ENCODE assay signal across 8 cellular contexts in the genomic region with DNA sequence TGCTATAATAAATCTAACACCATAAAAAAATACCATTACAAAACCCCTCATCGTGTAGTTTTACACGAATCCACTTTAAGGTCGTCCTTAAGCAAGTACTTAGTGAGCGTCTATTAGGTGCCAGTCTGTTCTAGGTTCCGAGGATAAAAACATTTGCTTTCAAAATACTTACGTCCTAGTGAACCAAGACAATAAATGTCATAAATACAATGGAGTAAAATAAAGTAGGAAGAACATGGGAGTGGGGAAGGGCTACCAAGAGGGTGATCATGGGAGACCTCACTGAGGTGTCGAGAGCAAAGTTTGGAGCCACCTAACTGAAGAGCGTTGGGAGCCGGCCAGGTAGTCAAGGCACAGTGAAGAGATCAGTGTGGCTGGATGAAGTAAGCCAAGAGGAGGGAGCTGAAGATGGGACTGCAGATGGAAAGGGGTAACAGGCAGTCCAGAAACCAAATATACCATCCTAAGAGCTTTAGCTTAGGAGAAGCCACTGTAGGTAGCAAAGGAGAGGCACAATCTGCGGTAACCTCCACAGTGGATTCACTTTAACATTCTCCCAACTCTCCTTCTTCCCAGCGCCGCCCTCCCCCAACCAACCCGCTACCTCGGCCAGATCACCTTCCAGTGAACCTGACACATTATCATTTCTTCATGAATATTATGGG. TPM values are rescaled to one million over a fixed set of nuclear protein-coding genes. Genes with fewer than 3 reads are reported as not detected.
DNase-seq lines count a peak whose midpoint lies in the region; ATAC-seq and TF ChIP-seq lines count a peak whose summit lies in the region.

No MANE protein-coding gene starts in this region.

- CTCF ChIA-PET in BJ (lab: Yijun Ruan, JAX) = interaction anchor here (1.2 kb wide), 1 partner anchor 9 kb away, joined by 3 read pairs; no protein-coding TSS in a partner anchor

- no peaks in the 10 kb centered on the region for H3K36me3 ChIP-seq in BJ (ENCODE audit: control insufficient read depth, insufficient read depth, low read length)
- H3K36me3 ChIP-seq in neural cell (ENCODE audit: insufficient read depth, low read length) = no peaks in the 10 kb centered on the region

- POLR2A ChIA-PET in BJ (lab: Charles Lee) = interaction anchor here (0.7 to 1.1 kb wide), 2 partner anchors 11 to 17 kb away, joined by 4 read pairs; no protein-coding TSS in a partner anchor

- H2AFZ ChIP-seq in neural cell (ENCODE audit: low read depth, low read length) = peak overlapping the region; percentile 43

- peak overlapping the region; percentile 68 for H3K4me2 ChIP-seq in neural cell (ENCODE audit: low read length)

- DNase-seq in BJ (ENCODE audit: low read depth) (no peak), RPMI8226 (peak; percentile 26), epithelial cell of prostate (ENCODE audit: low read depth, low spot score) (no peak), NCI-H1694 treated with DMSO at 0.1 percent for 48 hours (lab: John Stamatoyannopoulos, UW) (no peak), midbrain (lab: John Stamatoyannopoulos, UW) (no peak)

- no peak for TF ChIP-seq EP300 in neural cell (conservative IDR thresholded peaks at IDR 0.05; ENCODE audit: poor library complexity, severe bottlenecking)

- no peaks in the 10 kb centered on the region for H4K20me1 ChIP-seq in neural cell (ENCODE audit: insufficient read depth)

- no peak for TF ChIP-seq CTCF in BJ (IDR thresholded peaks at IDR 0.05; ENCODE audit: insufficient read depth, low read depth, low read length)
- TF ChIP-seq CTCF in neural cell (IDR thresholded peaks at IDR 0.05; ENCODE audit: poor library complexity, severe bottlenecking) = no peak

- ATAC-seq in GM21717 (IDR thresholded peaks at IDR 0.05; ENCODE audit: unreplicated experiment) (peak; percentile 7), HG02623 (IDR thresholded peaks at IDR 0.05; ENCODE audit: unreplicated experiment) (no peak)

- peak overlapping the region; percentile 77 for H3K9ac ChIP-seq in neural cell (ENCODE audit: low read length)

- H3K27ac ChIP-seq in epithelial cell of prostate (peak overlapping the region; percentile 84), neural cell (ENCODE audit: low read length) (peak overlapping the region; percentile 82)

- no peaks in the 10 kb centered on the region for H3K9me3 ChIP-seq in neural cell (ENCODE audit: low read length)

- H3K9me2 ChIP-seq in neural cell (ENCODE audit: insufficient read depth, low read length) = no peaks in the 10 kb centered on the region

- TF ChIP-seq RAD21 in neural cell (conservative IDR thresholded peaks at IDR 0.05) = no peak

- H3K27me3 ChIP-seq in BJ (ENCODE audit: control insufficient read depth, insufficient read depth, low read length) = no peaks in the 10 kb centered on the region
- no peaks in the 10 kb centered on the region for H3K27me3 ChIP-seq in neural cell (ENCODE audit: insufficient read depth, low read depth, low read length)

- no peaks in the 10 kb centered on the region for H3F3A ChIP-seq in neural cell (ENCODE audit: insufficient read depth, low read length, poor library complexity, severe bottlenecking)

- peak overlapping the region; percentile 95 for H3K4me3 ChIP-seq in BJ (ENCODE audit: low read depth, low read length)
- H3K4me3 ChIP-seq in neural cell (ENCODE audit: low read length) = peak overlapping the region; percentile 73

- H3K79me2 ChIP-seq in neural cell (replicated peaks; ENCODE audit: insufficient read depth, low read length) = peaks cover 34% of the 10 kb centered on the region

TF ChIP-seq in neural cell, 6 proteins besides CTCF, POLR2A, EP300 and RAD21:
- no peak for TF ChIP-seq MXI1 (conservative IDR thresholded peaks at IDR 0.05; ENCODE audit: poor library complexity, severe bottlenecking)
- TF ChIP-seq EZH2 (IDR thresholded peaks at IDR 0.05; ENCODE audit: borderline replicate concordance, insufficient read depth, low read length, poor library complexity, severe bottlenecking) = no peak
- no peak for TF ChIP-seq SMC3 (conservative IDR thresholded peaks at IDR 0.05; ENCODE audit: poor library complexity)
- TF ChIP-seq, protein P1, sequence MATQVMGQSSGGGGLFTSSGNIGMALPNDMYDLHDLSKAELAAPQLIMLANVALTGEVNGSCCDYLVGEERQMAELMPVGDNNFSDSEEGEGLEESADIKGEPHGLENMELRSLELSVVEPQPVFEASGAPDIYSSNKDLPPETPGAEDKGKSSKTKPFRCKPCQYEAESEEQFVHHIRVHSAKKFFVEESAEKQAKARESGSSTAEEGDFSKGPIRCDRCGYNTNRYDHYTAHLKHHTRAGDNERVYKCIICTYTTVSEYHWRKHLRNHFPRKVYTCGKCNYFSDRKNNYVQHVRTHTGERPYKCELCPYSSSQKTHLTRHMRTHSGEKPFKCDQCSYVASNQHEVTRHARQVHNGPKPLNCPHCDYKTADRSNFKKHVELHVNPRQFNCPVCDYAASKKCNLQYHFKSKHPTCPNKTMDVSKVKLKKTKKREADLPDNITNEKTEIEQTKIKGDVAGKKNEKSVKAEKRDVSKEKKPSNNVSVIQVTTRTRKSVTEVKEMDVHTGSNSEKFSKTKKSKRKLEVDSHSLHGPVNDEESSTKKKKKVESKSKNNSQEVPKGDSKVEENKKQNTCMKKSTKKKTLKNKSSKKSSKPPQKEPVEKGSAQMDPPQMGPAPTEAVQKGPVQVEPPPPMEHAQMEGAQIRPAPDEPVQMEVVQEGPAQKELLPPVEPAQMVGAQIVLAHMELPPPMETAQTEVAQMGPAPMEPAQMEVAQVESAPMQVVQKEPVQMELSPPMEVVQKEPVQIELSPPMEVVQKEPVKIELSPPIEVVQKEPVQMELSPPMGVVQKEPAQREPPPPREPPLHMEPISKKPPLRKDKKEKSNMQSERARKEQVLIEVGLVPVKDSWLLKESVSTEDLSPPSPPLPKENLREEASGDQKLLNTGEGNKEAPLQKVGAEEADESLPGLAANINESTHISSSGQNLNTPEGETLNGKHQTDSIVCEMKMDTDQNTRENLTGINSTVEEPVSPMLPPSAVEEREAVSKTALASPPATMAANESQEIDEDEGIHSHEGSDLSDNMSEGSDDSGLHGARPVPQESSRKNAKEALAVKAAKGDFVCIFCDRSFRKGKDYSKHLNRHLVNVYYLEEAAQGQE (IDR thresholded peaks at IDR 0.05; ENCODE audit: borderline replicate concordance) = no peak
- TF ChIP-seq TAF1 (IDR thresholded peaks at IDR 0.05; ENCODE audit: low read depth) = no peak
- no peak for TF ChIP-seq POLR2AphosphoS5 (IDR thresholded peaks at IDR 0.05)

RNA-seq across cellular contexts. Expression of a gene that starts 0.7 kb away (rescaled TPM):
- polyA plus RNA-seq in BJ (2011; rRNA removed) (6.2 and 11.7 TPM in 2 replicates), neural cell (55.7 and 62.1 TPM in 2 replicates)
- polyA minus RNA-seq in BJ (2011; rRNA and poly(A)+ RNA removed) = 13.5 and 15.7 TPM in 2 replicates
- polyA minus RNA-seq in neural cell = 90.8 and 94.1 TPM in 2 replicates

RNA-seq across cellular contexts. Expression of a gene that starts 27.2 kb away (rescaled TPM):
- polyA plus RNA-seq in BJ (2011; rRNA removed) = 16.2 and 31.7 TPM in 2 replicates
- 9.6 and 10.3 TPM in 2 replicates for polyA minus RNA-seq in BJ (2011; rRNA and poly(A)+ RNA removed)
- polyA plus RNA-seq in neural cell = 4.6 and 5.8 TPM in 2 replicates
- 3.4 and 4.5 TPM in 2 replicates for polyA minus RNA-seq in neural cell

RNA-seq across cellular contexts. Expression of a gene that starts 32.5 kb away (rescaled TPM):
- polyA plus RNA-seq in BJ (2011; rRNA removed) (10.0 and 21.6 TPM in 2 replicates), neural cell (33.1 and 38.5 TPM in 2 replicates)
- polyA minus RNA-seq in BJ (2011; rRNA and poly(A)+ RNA removed) = 7.7 and 9.3 TPM in 2 replicates
- polyA minus RNA-seq in neural cell = 39.2 and 42.0 TPM in 2 replicates
